ENCODE assay signal across 13 cellular contexts in the genomic region with DNA sequence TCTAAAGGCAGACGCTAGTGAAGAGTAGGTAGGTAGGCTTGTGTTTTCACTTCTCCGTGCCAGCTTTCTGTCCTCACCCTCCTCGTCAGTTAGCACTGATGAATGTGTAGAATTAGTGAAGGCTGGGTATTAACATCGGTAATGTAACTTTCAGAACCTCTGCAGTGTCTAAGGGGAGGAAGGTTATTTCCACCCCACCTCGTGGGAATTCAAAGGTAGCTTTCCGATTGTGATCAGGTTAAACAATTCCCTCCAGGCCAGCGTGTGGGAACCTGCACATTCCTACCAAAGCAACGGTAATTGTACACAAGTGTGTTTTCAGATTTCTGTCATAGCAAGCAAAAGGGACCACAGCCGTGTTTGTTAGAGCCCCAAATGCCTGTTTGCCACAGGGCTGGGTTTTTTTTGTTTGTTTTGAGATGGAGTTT.
A peak's percentile ranks its signal among the peaks of the same experiment; 100 is the strongest.
DNase-seq lines count a peak whose midpoint lies in the region; ATAC-seq and TF ChIP-seq lines count a peak whose summit lies in the region.
"Had no signal": no experiment of that assay in that cellular context is flagged by ENCODE, and none has a peak within 500 bp of the region (broad histone marks: within the 10 kb centered on the region; RNA-seq: fewer than 3 reads in every experiment).

No MANE protein-coding gene starts in this region.

- ATAC-seq in GM18909 (IDR thresholded peaks at IDR 0.05; ENCODE audit: poor library complexity, unreplicated experiment) (peak; percentile 78), HG02884 (IDR thresholded peaks at IDR 0.05; ENCODE audit: unreplicated experiment) (peak; percentile 45), T-cell (replicated peaks in 1 of 4) (no peak)
- ATAC-seq: body of pancreas had no signal

- H3K36me3 Mint-ChIP-seq in T-cell (peaks cover 4% of the 10 kb centered on the region), endothelial cell (ENCODE audit: low read depth, unreplicated experiment) (peaks cover 8% of the 10 kb centered on the region)
- no peaks in the 10 kb centered on the region for H3K36me3 Mint-ChIP-seq in activated CD4-positive, alpha-beta T cell treated with anti-CD3 and anti-CD28 coated beads, Interleukin-2, amount 10 ng/mL, durations not matched to agents 7 days and 5 days (ENCODE audit: low read depth)

- CTCF ChIA-PET in T-cell (lab: Charles Lee): interaction anchor here in 1 of 2 donors (0.6 kb wide), 1 partner anchor 667 kb away, joined by 3 read pairs; no protein-coding TSS in a partner anchor
- CTCF ChIA-PET in activated CD4-positive, alpha-beta T cell treated with anti-CD3 and anti-CD28 coated beads, Interleukin-2, amount 10 ng/mL, durations not matched to agents 7 days and 5 days (lab: Charles Lee): no interaction called here

- H3K27me3 Mint-ChIP-seq in T-cell (no peaks in the 10 kb centered on the region), endothelial cell (ENCODE audit: unreplicated experiment) (peaks cover 3% of the 10 kb centered on the region)
- no peaks in the 10 kb centered on the region for H3K27me3 Mint-ChIP-seq in activated CD4-positive, alpha-beta T cell treated with anti-CD3 and anti-CD28 coated beads, Interleukin-2, amount 10 ng/mL, durations not matched to agents 7 days and 5 days
- H3K27me3 Mint-ChIP-seq: naive B cell had no signal

- no peak for DNase-seq in activated effector memory CD4-positive, alpha-beta T cell treated with anti-CD3 and anti-CD28 coated beads, Interleukin-2, amount 50 U/mL, for 16 hours
- DNase-seq in T-cell: no peak
- no peak for DNase-seq in endothelial cell (ENCODE audit: low spot score)
- DNase-seq in activated CD4-positive, alpha-beta T cell treated with anti-CD3 and anti-CD28 coated beads, Interleukin-2, amount 10 ng/mL, durations not matched to agents 7 days and 5 days: no peak
- DNase-seq: body of pancreas, erythroblast, naive B cell, small intestine had no signal

- H3K9me3 Mint-ChIP-seq in T-cell: peaks cover 0 to 9% (median 3%) of the 10 kb centered on the region in 3 donors
- no peaks in the 10 kb centered on the region for H3K9me3 Mint-ChIP-seq in endothelial cell (ENCODE audit: unreplicated experiment)
- H3K9me3 Mint-ChIP-seq in activated CD4-positive, alpha-beta T cell treated with anti-CD3 and anti-CD28 coated beads, Interleukin-2, amount 10 ng/mL, durations not matched to agents 7 days and 5 days: peaks cover 2% of the 10 kb centered on the region

- H3K4me3 Mint-ChIP-seq in T-cell (no peak overlapping the region), endothelial cell (ENCODE audit: unreplicated experiment) (no peak overlapping the region)
- no peak overlapping the region for H3K4me3 Mint-ChIP-seq in activated CD4-positive, alpha-beta T cell treated with anti-CD3 and anti-CD28 coated beads, Interleukin-2, amount 10 ng/mL, durations not matched to agents 7 days and 5 days
- H3K4me3 Mint-ChIP-seq: naive B cell; T-helper 2 cell treated with Interferon-gamma antibody and Interleukin-4, amounts not matched to agents 5 μg/mL and 100 μg/mL, for 36 hours had no signal

- no peak overlapping the region for H3K27ac Mint-ChIP-seq in T-cell
- no peak overlapping the region for H3K27ac Mint-ChIP-seq in endothelial cell (ENCODE audit: unreplicated experiment)
- H3K27ac Mint-ChIP-seq in activated CD4-positive, alpha-beta T cell treated with anti-CD3 and anti-CD28 coated beads, Interleukin-2, amount 10 ng/mL, durations not matched to agents 7 days and 5 days: no peak overlapping the region
- H3K27ac Mint-ChIP-seq: naive B cell; T-helper 2 cell treated with Interferon-gamma antibody and Interleukin-4, amounts not matched to agents 5 μg/mL and 100 μg/mL, for 36 hours had no signal

- H3K27ac ChIP-seq in C4-2B: peak overlapping the region; percentile 22; the same call in 1 of the 2 replicates
- peak overlapping the region; percentile 64 for H3K27ac ChIP-seq in VCaP
- H3K27ac ChIP-seq: body of pancreas had no signal

- TF ChIP-seq CTCF in C4-2B (conservative IDR thresholded peaks at IDR 0.05): no peak
- no peak for TF ChIP-seq CTCF in VCaP (conservative IDR thresholded peaks at IDR 0.05)
- TF ChIP-seq CTCF in endothelial cell (IDR thresholded peaks at IDR 0.05; ENCODE audit: unreplicated experiment): no peak

- H3K4me1 Mint-ChIP-seq in T-cell (peaks cover 5 to 35% (median 10%) of the 10 kb centered on the region in 3 donors), endothelial cell (ENCODE audit: unreplicated experiment) (peaks cover 26% of the 10 kb centered on the region)
- no peaks in the 10 kb centered on the region for H3K4me1 Mint-ChIP-seq in activated CD4-positive, alpha-beta T cell treated with anti-CD3 and anti-CD28 coated beads, Interleukin-2, amount 10 ng/mL, durations not matched to agents 7 days and 5 days
- H3K4me1 Mint-ChIP-seq: naive B cell had no signal

- POLR2A ChIA-PET in T-cell (lab: Charles Lee): no interaction called here
- POLR2A ChIA-PET in activated CD4-positive, alpha-beta T cell treated with anti-CD3 and anti-CD28 coated beads, Interleukin-2, amount 10 ng/mL, durations not matched to agents 7 days and 5 days (lab: Charles Lee): no interaction called here

Comparison
In these comparisons a context has a peak if more than half of its experiments do, and no peak if none do; other contexts are left out.
1. ATAC-seq: peak in GM18909 (single experiment) and HG02884 (single experiment); none in T-cell (0 of 4).